In the genomic region with DNA sequence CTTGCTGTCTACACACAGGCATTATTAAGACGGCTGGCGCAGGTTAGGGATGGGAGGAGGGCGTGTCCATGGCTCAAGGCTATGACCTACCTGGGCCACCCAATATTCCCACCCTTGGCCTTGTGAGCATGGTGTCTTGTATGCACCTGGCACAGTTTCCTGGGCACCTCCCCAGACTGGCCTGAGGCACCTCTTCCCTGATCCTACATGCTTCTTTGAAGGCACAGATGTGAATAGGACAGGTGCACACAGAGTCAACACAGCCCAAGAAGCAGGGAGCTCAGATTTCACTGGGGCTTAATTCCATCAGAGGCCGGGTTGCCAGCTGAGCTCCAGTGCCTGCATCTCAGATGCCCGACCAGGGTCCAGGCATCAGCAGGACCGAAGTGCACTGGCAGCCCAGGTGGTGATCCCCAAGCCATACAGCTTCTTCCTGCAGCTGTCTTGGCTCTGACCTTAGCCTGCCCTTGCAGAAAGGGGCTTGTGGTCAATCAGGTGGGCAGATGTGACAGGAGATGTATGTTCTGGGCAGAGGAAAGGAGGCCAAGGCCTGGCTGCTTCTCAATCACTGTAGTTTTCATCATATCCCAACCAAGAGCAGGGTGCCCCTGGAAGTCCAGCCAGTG, we compare ENCODE assay signal across 11 cellular contexts.
"Had no signal": no experiment of that assay in that cellular context is flagged by ENCODE, and none has a peak within 500 bp of the region (broad histone marks: within the 10 kb centered on the region; RNA-seq: fewer than 3 reads in every experiment).

No MANE protein-coding gene starts in this region.

- DNase-seq: activated CD4-positive, alpha-beta T cell treated with anti-CD3 and anti-CD28 coated beads for 4 hours; activated naive CD4-positive, alpha-beta T cell treated with Interleukin-2 at 50 U/mL for 16 hours; activated naive CD8-positive, alpha-beta T cell treated with anti-CD3 and anti-CD28 coated beads, Interleukin-2, amount 50 U/mL, for 24 hours; esophagus squamous epithelium; glutamatergic neuron; immature natural killer cell; lower lobe of right lung; naive thymus-derived CD4-positive, alpha-beta T cell; posterior cingulate gyrus; tibial artery; uterus had no signal
